In the genomic region with DNA sequence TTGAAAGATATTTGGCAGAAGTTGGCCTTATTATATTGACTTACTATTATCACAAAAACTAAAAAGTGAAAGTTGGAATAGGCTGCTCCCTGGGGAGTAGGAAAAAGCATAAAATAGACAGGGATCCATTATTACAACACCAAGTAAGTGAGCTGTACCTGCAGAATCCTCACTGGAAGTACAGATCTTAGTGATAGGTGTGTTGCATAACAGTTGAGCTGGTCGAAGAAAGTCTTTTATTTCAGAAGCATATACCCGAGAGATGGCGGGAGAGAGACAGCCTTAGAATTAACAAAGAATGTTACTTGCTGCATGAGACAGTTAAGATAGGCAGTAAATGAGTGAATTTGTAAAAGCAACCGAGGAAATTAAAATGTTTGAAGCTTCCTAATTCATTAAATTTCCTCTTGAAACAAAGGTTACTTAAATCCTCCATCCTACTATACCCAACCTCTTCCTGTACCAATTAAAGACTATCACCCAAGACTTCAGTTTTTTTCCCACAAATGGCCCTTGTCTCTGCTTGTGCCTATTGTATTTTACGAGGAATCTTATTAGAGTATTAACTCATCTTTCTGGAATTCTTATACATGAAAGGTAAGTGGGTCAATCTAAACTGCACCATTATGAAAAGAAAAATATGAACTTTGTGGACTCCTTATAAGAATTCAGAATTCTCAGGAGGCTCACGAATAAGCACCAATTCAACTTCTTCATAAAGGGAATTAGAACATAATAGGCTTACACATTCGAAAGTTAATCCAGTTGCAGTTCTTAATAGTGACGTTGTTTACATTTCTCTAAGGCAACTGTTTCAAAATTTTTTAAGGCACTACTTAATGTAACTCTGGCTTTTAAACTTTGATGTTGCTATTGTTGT, we compare ENCODE assay signal across 24 cellular contexts. TPM values are rescaled to one million over a fixed set of nuclear protein-coding genes. Genes with fewer than 3 reads are reported as not detected.
DNase-seq lines count a peak whose midpoint lies in the region; ATAC-seq, FAIRE-seq and TF ChIP-seq lines count a peak whose summit lies in the region.
"Had no signal": no experiment of that assay in that cellular context is flagged by ENCODE, and none has a peak within 500 bp of the region (broad histone marks: within the 10 kb centered on the region; RNA-seq: fewer than 3 reads in every experiment).

No MANE protein-coding gene starts in this region.

- H2BK15ac ChIP-seq in neuronal stem cell (ENCODE audit: low read length) = no peak overlapping the region

- H2BK120ac ChIP-seq in neuronal stem cell (ENCODE audit: low read depth, low read length) = no peak overlapping the region

- H3K4me2 ChIP-seq in osteoblast (ENCODE audit: insufficient read depth, low read length) (no peak overlapping the region), neuronal stem cell (ENCODE audit: insufficient read depth, low read length, poor library complexity, severe bottlenecking) (no peak overlapping the region)

- H3K4me1 ChIP-seq in A673 (ENCODE audit: insufficient read depth, low read length, poor library complexity, severe bottlenecking) = peaks cover 12% of the 10 kb centered on the region
- H3K4me1 ChIP-seq in RWPE2 (ENCODE audit: insufficient read depth, poor library complexity, severe bottlenecking) = peaks cover 5% of the 10 kb centered on the region
- no peaks in the 10 kb centered on the region for H3K4me1 ChIP-seq in osteoblast (ENCODE audit: insufficient read depth, low read length)
- H3K4me1 ChIP-seq in vagina = peaks cover 4% of the 10 kb centered on the region
- peaks cover 0 to 2% of the 10 kb centered on the region in 2 donors for H3K4me1 ChIP-seq in neuronal stem cell (ENCODE audit: control insufficient read depth in 2 of 2, insufficient read depth in 1 of 2, low read depth in 1 of 2, low read length in 2 of 2)

- H3K27me3 ChIP-seq in A673 (replicated peaks; ENCODE audit: insufficient read depth, low read depth, low read length, poor library complexity) = no peaks in the 10 kb centered on the region
- H3K27me3 ChIP-seq in RWPE2 (ENCODE audit: insufficient read depth, poor library complexity, severe bottlenecking) = no peaks in the 10 kb centered on the region
- H3K27me3 ChIP-seq in osteoblast (ENCODE audit: insufficient read depth, low read length) = no peaks in the 10 kb centered on the region
- no peaks in the 10 kb centered on the region for H3K27me3 ChIP-seq in vagina
- no peaks in the 10 kb centered on the region for H3K27me3 ChIP-seq in neuronal stem cell (ENCODE audit: control insufficient read depth in 3 of 3, insufficient read depth in 3 of 3, low read depth in 1 of 3, low read length in 3 of 3)
- H3K27me3 ChIP-seq: BLaER1 treated with 17β-estradiol and CSF1 and Interleukin-3, amounts not matched to agents 10 nM and 100 nM had no signal

- H2AFZ ChIP-seq in osteoblast (ENCODE audit: low read length) (no peak overlapping the region), neuronal stem cell (ENCODE audit: low read length) (no peak overlapping the region)

- H2BK5ac ChIP-seq in neuronal stem cell (ENCODE audit: low read length) = no peak overlapping the region

- H3K9me3 ChIP-seq in A673 (ENCODE audit: low read depth, low read length, poor library complexity, severe bottlenecking) (no peaks in the 10 kb centered on the region), RWPE2 (ENCODE audit: severe bottlenecking) (no peaks in the 10 kb centered on the region), osteoblast (ENCODE audit: low read depth, low read length) (no peaks in the 10 kb centered on the region), vagina (no peaks in the 10 kb centered on the region), neuronal stem cell (replicated peaks in 1 of 2; ENCODE audit: control insufficient read depth in 2 of 2, insufficient read depth in 1 of 2, low read depth in 1 of 2, low read length in 2 of 2) (no peaks in the 10 kb centered on the region)
- H3K9me3 ChIP-seq: BLaER1 treated with 17β-estradiol and CSF1 and Interleukin-3, amounts not matched to agents 10 nM and 100 nM had no signal

- FAIRE-seq in G401.6 (lab: Jason Lieb, UNC) = peak; percentile 72
- FAIRE-seq: H1 had no signal

- ATAC-seq in RWPE2 (ENCODE audit: low read depth) = 0 out of 3 replicates have a peak, but pooled peaks have one; percentile 25
- ATAC-seq: CD8-positive, alpha-beta T cell had no signal

- POLR2A ChIA-PET in A673 (lab: Charles Lee; ENCODE audit: low non-redundant PET) = no interaction called here

- H3K36me3 ChIP-seq in A673 (ENCODE audit: insufficient read depth, low read length, poor library complexity, severe bottlenecking) (no peaks in the 10 kb centered on the region), RWPE2 (ENCODE audit: low read depth) (peaks cover 7% of the 10 kb centered on the region; the same call in 1 of the 2 replicates), osteoblast (ENCODE audit: insufficient read depth, low read length) (no peaks in the 10 kb centered on the region), vagina (no peaks in the 10 kb centered on the region), neuronal stem cell (replicated peaks in 1 of 2; ENCODE audit: control insufficient read depth in 2 of 2, insufficient read depth in 2 of 2, low read length in 2 of 2) (peaks cover 0 to 4% of the 10 kb centered on the region in 2 donors)

- H2BK12ac ChIP-seq in neuronal stem cell (ENCODE audit: low read length) = no peak overlapping the region

- no peak overlapping the region for H3K14ac ChIP-seq in neuronal stem cell (ENCODE audit: low read length)

- no peak overlapping the region for H4K91ac ChIP-seq in neuronal stem cell (ENCODE audit: low read depth, low read length, poor library complexity)

- H3K79me2 ChIP-seq in osteoblast (ENCODE audit: insufficient read depth, low read length) = no peaks in the 10 kb centered on the region

- H2AK5ac ChIP-seq in neuronal stem cell (ENCODE audit: low read depth, low read length) = no peak overlapping the region

- peak overlapping the region; percentile 7 for H3K27ac ChIP-seq in A673 (ENCODE audit: low read depth, low read length, poor library complexity, severe bottlenecking)
- H3K27ac ChIP-seq in RWPE2 (ENCODE audit: poor library complexity, severe bottlenecking) = peak overlapping the region; percentile 7
- H3K27ac ChIP-seq in osteoblast (ENCODE audit: low read depth, low read length) = no peak overlapping the region
- no peak overlapping the region for H3K27ac ChIP-seq in vagina
- H3K27ac ChIP-seq in neuronal stem cell (replicated peaks; ENCODE audit: low read length) = no peak overlapping the region
- H3K27ac ChIP-seq: SK-N-MC had no signal

- H3K4ac ChIP-seq in neuronal stem cell (ENCODE audit: low read length) = no peak overlapping the region

- H4K8ac ChIP-seq in neuronal stem cell (ENCODE audit: low read depth, low read length) = no peak overlapping the region

- intact Hi-C loops in A673 (cut with micrococcal nuclease; ENCODE audit: unreplicated experiment) = no loop called here
- intact Hi-C loops in vagina (cut with DNase I) = no loop called here

- DNase-seq in A673 (ENCODE audit: low spot score) (peak; percentile 15), RWPE2 (ENCODE audit: low spot score) (no peak), osteoblast (ENCODE audit: insufficient read length, low spot score, missing footprints) (peak; percentile 48), DMS153 (lab: John Stamatoyannopoulos, UW) (no peak), vagina (ENCODE audit: extremely low spot score in 2 of 2) (no peak), HCEC 1CT (no peak), neuronal stem cell (ENCODE audit: low spot score) (no peak)
- DNase-seq: Calu3; CD8-positive, alpha-beta T cell; DMS53; GF-D8; KG1; NCI-H1105; NCI-H146; NCI-H2029; NCI-H2227 treated with DMSO at 0.1 percent for 48 hours; NCI-H524; OCI-M1; SHP77; SW 1271 had no signal

- no TSS peak for BruUV-seq in A673 (replicated peaks; lab: Mats Ljungman, UMichigan)

- no peak overlapping the region for H3K4me3 ChIP-seq in A673 (ENCODE audit: low read depth, low read length, poor library complexity, severe bottlenecking)
- no peak overlapping the region for H3K4me3 ChIP-seq in RWPE2 (ENCODE audit: severe bottlenecking)
- H3K4me3 ChIP-seq in osteoblast (ENCODE audit: insufficient read depth, low read length) = no peak overlapping the region
- no peak overlapping the region for H3K4me3 ChIP-seq in vagina
- H3K4me3 ChIP-seq in neuronal stem cell (ENCODE audit: low read length in 2 of 2) = no peak overlapping the region
- H3K4me3 ChIP-seq: BLaER1 treated with 17β-estradiol and CSF1 and Interleukin-3, amounts not matched to agents 10 nM and 100 nM; SK-N-MC had no signal

- TF ChIP-seq CTCF in A673 (conservative IDR thresholded peaks at IDR 0.05; ENCODE audit: low read depth, low read length) (no peak), RWPE2 (IDR thresholded peaks at IDR 0.05; ENCODE audit: poor library complexity, severe bottlenecking) (no peak), osteoblast (IDR thresholded peaks at IDR 0.05; ENCODE audit: extremely low read depth, low read depth, low read length) (no peak), vagina (IDR thresholded peaks at IDR 0.05) (no peak)

- WGBS in neuronal stem cell (ENCODE audit: extremely low coverage in 2 of 2, insufficient read length in 2 of 2, insufficient replicate concordance in 1 of 2), 2 donors = no CpG with 5 or more reads among the region's 8 CpGs

- no peak overlapping the region for H3K23ac ChIP-seq in neuronal stem cell (ENCODE audit: low read depth, low read length, poor library complexity)

- H3K79me1 ChIP-seq in neuronal stem cell (ENCODE audit: low read depth, low read length) = no peaks in the 10 kb centered on the region

- TF ChIP-seq POLR2A in vagina (IDR thresholded peaks at IDR 0.05) = no peak

- H3K18ac ChIP-seq in neuronal stem cell (ENCODE audit: low read length) = no peak overlapping the region

- H3K9ac ChIP-seq in neuronal stem cell (ENCODE audit: low read depth, low read length, poor library complexity) = no peak overlapping the region

- CTCF ChIA-PET in A673 (lab: Charles Lee) = interaction anchor here (0.8 kb wide), 1 partner anchor 13 kb away, joined by 3 read pairs; no protein-coding TSS in a partner anchor

- H4K20me1 ChIP-seq in osteoblast (ENCODE audit: insufficient read depth, low read length) = no peaks in the 10 kb centered on the region
- H4K20me1 ChIP-seq: BLaER1 treated with 17β-estradiol and CSF1 and Interleukin-3, amounts not matched to agents 10 nM and 100 nM had no signal

RNA-seq across cellular contexts. Expression of a gene that starts 56.2 kb away (rescaled TPM):
- total RNA-seq in A673 (2021) (58.4 and 66.3 TPM in 2 replicates), osteoblast (16.6 and 19.7 TPM in 2 replicates), vagina (32.9 TPM)
- polyA plus RNA-seq in neuronal stem cell (2013, experiment 1 of 2) = 53.1 TPM
- 53.6 TPM for polyA plus RNA-seq in neuronal stem cell (2013, experiment 2 of 2)

Comparison
In these comparisons a context has a peak if more than half of its experiments do, and no peak if none do; other contexts are left out.
1. DNase-seq: peak in A673 (single experiment) and osteoblast (single experiment); none in RWPE2 (single experiment), DMS153 (single experiment), vagina (0 of 2), HCEC 1CT (single experiment) and neuronal stem cell (single experiment).
2. H3K27ac ChIP-seq: peak in A673 (single experiment) and RWPE2 (single experiment); none in osteoblast (single experiment), vagina (single experiment) and neuronal stem cell (single experiment).